ENCODE assay signal across 17 cellular contexts in the genomic region with DNA sequence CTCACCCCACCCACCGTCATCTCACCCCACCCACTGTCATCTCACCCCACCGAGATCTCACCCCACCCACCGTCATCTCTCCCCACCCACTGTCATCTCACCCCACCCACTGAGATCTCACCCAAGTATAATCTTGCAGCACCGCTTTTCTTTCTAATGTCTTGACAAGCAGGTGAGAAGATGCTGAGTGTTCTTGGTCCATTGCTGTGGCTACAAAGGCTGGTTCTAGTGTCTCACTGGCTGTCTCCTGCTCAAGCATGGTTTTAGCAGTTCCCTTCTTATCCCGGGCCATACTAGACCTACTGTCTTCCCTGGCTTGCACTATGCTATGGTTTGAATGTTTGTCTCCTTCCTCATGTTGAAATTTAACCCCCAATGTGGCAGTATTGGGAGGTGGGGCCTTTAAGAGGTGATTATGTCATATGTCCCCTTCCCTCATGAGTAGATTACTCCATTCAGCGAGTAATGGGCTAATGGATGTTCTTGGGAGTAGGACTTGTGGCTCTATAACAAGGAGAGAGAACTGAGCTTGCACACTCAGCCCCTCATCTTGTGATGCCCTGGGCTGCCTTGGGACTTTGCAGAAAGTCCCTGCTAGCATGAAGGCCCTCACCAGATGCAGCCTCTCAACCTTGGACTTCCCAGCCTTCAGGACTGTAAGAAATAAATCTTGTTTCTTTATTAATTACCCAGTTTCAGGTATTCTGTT. TPM values are rescaled to one million over a fixed set of nuclear protein-coding genes. Genes with fewer than 3 reads are reported as not detected.
DNase-seq lines count a peak whose midpoint lies in the region; ATAC-seq and TF ChIP-seq lines count a peak whose summit lies in the region.
"Had no signal": no experiment of that assay in that cellular context is flagged by ENCODE, and none has a peak within 500 bp of the region (broad histone marks: within the 10 kb centered on the region; RNA-seq: fewer than 3 reads in every experiment).

No MANE protein-coding gene starts in this region.

- H4K20me1 ChIP-seq in OCI-LY7 (ENCODE audit: insufficient read depth, low read length) = no peaks in the 10 kb centered on the region

- H3K4me1 ChIP-seq in OCI-LY7 (ENCODE audit: insufficient read depth, low read length, poor library complexity, severe bottlenecking) = no peaks in the 10 kb centered on the region
- H3K4me1 ChIP-seq: adrenal gland had no signal

- no peak overlapping the region for H3K4me2 ChIP-seq in OCI-LY7 (ENCODE audit: low read length)

- no peaks in the 10 kb centered on the region for H3K79me2 ChIP-seq in OCI-LY7 (ENCODE audit: insufficient read depth, low read depth, low read length)

- no peak for TF ChIP-seq CTCF in OCI-LY7 (conservative IDR thresholded peaks at IDR 0.05; ENCODE audit: low read length)

- no peaks in the 10 kb centered on the region for H3K36me3 ChIP-seq in OCI-LY7 (ENCODE audit: insufficient read depth, low read length)
- H3K36me3 ChIP-seq: adrenal gland had no signal

- intact Hi-C loops in OCI-LY7 (cut with micrococcal nuclease; ENCODE audit: unreplicated experiment) = no loop called here

- no peaks in the 10 kb centered on the region for H3K9me2 ChIP-seq in OCI-LY7 (ENCODE audit: insufficient read depth, low read length)

- H2AFZ ChIP-seq in OCI-LY7 (ENCODE audit: low read length) = no peak overlapping the region

- H3K9me3 ChIP-seq in OCI-LY7 (ENCODE audit: low read length) = no peaks in the 10 kb centered on the region
- H3K9me3 ChIP-seq: adrenal gland had no signal

- peaks cover 0 to 10% (median 0%) of the 10 kb centered on the region in 3 donors for H3K36me3 Mint-ChIP-seq in immature natural killer cell

- no peak overlapping the region for H3K27ac ChIP-seq in OCI-LY7 (ENCODE audit: low read depth, low read length, poor library complexity, severe bottlenecking)
- H3K27ac ChIP-seq: adrenal gland had no signal

- H3K27me3 Mint-ChIP-seq in immature natural killer cell (ENCODE audit: low read depth in 3 of 3) = peaks cover 47 to 65% (median 60%) of the 10 kb centered on the region in 3 donors

- POLR2A ChIA-PET in OCI-LY7 (lab: Charles Lee) = interaction anchor here (1.0 kb wide), 1 partner anchor 17 kb away, joined by 4 read pairs; no protein-coding TSS in a partner anchor

- peaks cover 77 to 81% of the 10 kb centered on the region in 2 donors for H3K4me1 Mint-ChIP-seq in immature natural killer cell

- peak overlapping the region; percentile 45 to 79 (median 60) for H3K4me3 Mint-ChIP-seq in immature natural killer cell
- H3K4me3 Mint-ChIP-seq: HFFc6 had no signal

- ATAC-seq in HG03108 (IDR thresholded peaks at IDR 0.05; ENCODE audit: unreplicated experiment) = no peak
- ATAC-seq: PC-3 had no signal

- no TSS peak for BruUV-seq in OCI-LY7 (replicated peaks; lab: Mats Ljungman, UMichigan)

- H3K27ac Mint-ChIP-seq in immature natural killer cell = peak overlapping the region; percentile 97 to 100 (median 98)
- H3K27ac Mint-ChIP-seq: HFFc6 had no signal

- no peak overlapping the region for H3K4me3 ChIP-seq in OCI-LY7 (ENCODE audit: low read depth, low read length, poor library complexity, severe bottlenecking)
- H3K4me3 ChIP-seq: adrenal gland had no signal

- CTCF ChIA-PET in OCI-LY7 (lab: Charles Lee; ENCODE audit: unreplicated experiment) = no interaction called here

- peaks cover 4 to 16% (median 13%) of the 10 kb centered on the region in 6 donors for H3K9me3 Mint-ChIP-seq in immature natural killer cell

- DNase-seq in activated gamma-delta T cell treated with Interleukin-2 at 50 U/mL for 16 hours = peak; percentile 46
- no peak for DNase-seq in activated gamma-delta T cell (lab: John Stamatoyannopoulos, UW)
- peak; percentile 61 for DNase-seq in activated CD8-positive, alpha-beta memory T cell treated with anti-CD3 and anti-CD28 coated beads for 24 hours
- DNase-seq in immature natural killer cell = peak; percentile 81 to 89 (median 84)
- peak; percentile 37 for DNase-seq in ureter (ENCODE audit: low spot score)
- DNase-seq in stimulated activated CD4-positive, alpha-beta T cell treated with anti-CD3 and anti-CD28 coated beads, Interleukin-1b, Interleukin-23, amount 100 ng/mL, for 48 hours = no peak
- no peak for DNase-seq in OCI-LY7 (ENCODE audit: low spot score)
- DNase-seq: effector CD4-positive, alpha-beta T cell; HFFc6; midbrain; NCI-H1417 treated with DMSO at 0.1 percent for 48 hours; NCI-H82; PC-3; small intestine; substantia nigra had no signal

RNA-seq across cellular contexts. Expression of a gene that starts 47.7 kb away (rescaled TPM):
- polyA plus RNA-seq in immature natural killer cell = 100 to 1,000 TPM; 214 to 250 (median 236) TPM
- total RNA-seq in ureter (155 TPM), OCI-LY7 (2022) (236 and 264 TPM in 2 replicates)
- 134 and 161 TPM in 2 replicates for total RNA-seq in OCI-LY7 (2014; rRNA removed; shearing (Covaris generic))

Comparison
In these comparisons a context has a peak if more than half of its experiments do, and no peak if none do; other contexts are left out.
1. DNase-seq: peak in activated gamma-delta T cell treated with Interleukin-2 at 50 U/mL for 16 hours (single experiment), activated CD8-positive, alpha-beta memory T cell treated with anti-CD3 and anti-CD28 coated beads for 24 hours (single experiment), immature natural killer cell (3 of 3) and ureter (single experiment); none in activated gamma-delta T cell (single experiment), stimulated activated CD4-positive, alpha-beta T cell treated with anti-CD3 and anti-CD28 coated beads, Interleukin-1b, Interleukin-23, amount 100 ng/mL, for 48 hours (single experiment) and OCI-LY7 (single experiment).